In the genomic region with DNA sequence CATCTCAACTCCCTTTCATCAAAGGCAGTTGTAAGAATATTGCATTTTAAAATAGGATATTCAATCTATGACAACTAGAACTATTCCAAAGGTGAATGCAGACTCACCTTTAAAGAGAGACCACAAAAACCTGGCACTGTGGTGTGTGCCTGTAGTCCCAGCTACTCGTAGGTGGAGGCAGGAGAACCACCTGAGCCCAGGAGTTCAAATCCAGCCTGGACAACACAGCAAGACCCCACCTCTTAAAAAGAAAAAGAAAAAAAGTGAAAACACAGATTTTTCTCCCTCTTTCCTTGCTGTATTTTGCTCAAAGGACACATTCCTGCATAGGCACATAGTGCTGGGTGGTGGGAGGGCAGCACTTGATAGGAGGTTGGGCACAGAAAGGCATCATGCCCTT, we compare ENCODE assay signal across 8 cellular contexts. TPM values are rescaled to one million over a fixed set of nuclear protein-coding genes. Genes with fewer than 3 reads are reported as not detected.
DNase-seq lines count a peak whose midpoint lies in the region; ATAC-seq, FAIRE-seq and TF ChIP-seq lines count a peak whose summit lies in the region.

No MANE protein-coding gene starts in this region.

- H3K27ac Mint-ChIP-seq in IgD-negative memory B cell: no peak overlapping the region
- no peak overlapping the region for H3K27ac Mint-ChIP-seq in central memory CD8-positive, alpha-beta T cell (ENCODE audit: low read depth)
- H3K27ac Mint-ChIP-seq in naive thymus-derived CD8-positive, alpha-beta T cell: peak overlapping the region in 2 of 10 donors; percentile 58 to 96

- peak overlapping the region; percentile 89 for H3K4me3 ChIP-seq in BE2C (ENCODE audit: low read depth, low read length)
- peak overlapping the region in 1 of 2 donors; percentile 77 for H3K4me3 ChIP-seq in testis

- no peak for FAIRE-seq in urothelium cell line (lab: Jason Lieb, UNC)

- no peaks in the 10 kb centered on the region for H3K27me3 ChIP-seq in BE2C
- H3K27me3 ChIP-seq in testis: no peaks in the 10 kb centered on the region

- no peak for TF ChIP-seq POLR2A in testis (IDR thresholded peaks at IDR 0.05)

- 38 to 43% methylated on average over 1 of the region's 1 CpG for WGBS in testis, 2 donors

- DNase-seq in BE2C: no peak
- DNase-seq in central memory CD8-positive, alpha-beta T cell (ENCODE audit: low spot score in 2 of 2): no peak
- DNase-seq in naive thymus-derived CD8-positive, alpha-beta T cell: no peak
- DNase-seq in urothelium cell line (ENCODE audit: low spot score): no peak
- no peak for DNase-seq in testis
- no peak for DNase-seq in HK-2 (ENCODE audit: unreplicated experiment)

- H3K9me3 ChIP-seq in BE2C (no peaks in the 10 kb centered on the region), testis (no peaks in the 10 kb centered on the region)

- H3K27ac ChIP-seq in testis: no peak overlapping the region

- H3K36me3 ChIP-seq in BE2C (peaks cover 5% of the 10 kb centered on the region), testis (ENCODE audit: low read depth, missing control alignments) (no peaks in the 10 kb centered on the region)

- ATAC-seq in central memory CD8-positive, alpha-beta T cell (replicated peaks; ENCODE audit: extremely low read depth, poor library complexity, severe bottlenecking): no peak
- no peak for ATAC-seq in naive thymus-derived CD8-positive, alpha-beta T cell
- ATAC-seq in GM21390 (IDR thresholded peaks at IDR 0.05; ENCODE audit: unreplicated experiment): no peak

- H3K4me1 Mint-ChIP-seq in IgD-negative memory B cell: peaks cover 14 to 22% (median 14%) of the 10 kb centered on the region in 3 donors
- peaks cover 28% of the 10 kb centered on the region for H3K4me1 Mint-ChIP-seq in central memory CD8-positive, alpha-beta T cell
- peaks cover 19 to 33% (median 25%) of the 10 kb centered on the region in 4 donors for H3K4me1 Mint-ChIP-seq in naive thymus-derived CD8-positive, alpha-beta T cell

- intact Hi-C loops in testis (cut with DNase I; ENCODE audit: low total_unique reads): no loop called here

- TF ChIP-seq CTCF in BE2C (IDR thresholded peaks at IDR 0.05; ENCODE audit: low read depth, low read length) (no peak), testis (IDR thresholded peaks at IDR 0.05) (no peak)

- H3K36me3 Mint-ChIP-seq in IgD-negative memory B cell: peaks cover 2% of the 10 kb centered on the region
- H3K36me3 Mint-ChIP-seq in central memory CD8-positive, alpha-beta T cell (ENCODE audit: insufficient read depth): peaks cover 15% of the 10 kb centered on the region
- H3K36me3 Mint-ChIP-seq in naive thymus-derived CD8-positive, alpha-beta T cell: peaks cover under 1 to 19% (median 12%) of the 10 kb centered on the region in 3 donors

- no peaks in the 10 kb centered on the region for H3K27me3 Mint-ChIP-seq in IgD-negative memory B cell
- no peaks in the 10 kb centered on the region for H3K27me3 Mint-ChIP-seq in central memory CD8-positive, alpha-beta T cell
- no peaks in the 10 kb centered on the region for H3K27me3 Mint-ChIP-seq in naive thymus-derived CD8-positive, alpha-beta T cell

- peak overlapping the region; percentile 91 to 100 (median 99) for H3K4me3 Mint-ChIP-seq in IgD-negative memory B cell
- peak overlapping the region; percentile 98 for H3K4me3 Mint-ChIP-seq in central memory CD8-positive, alpha-beta T cell
- H3K4me3 Mint-ChIP-seq in naive thymus-derived CD8-positive, alpha-beta T cell: peak overlapping the region; percentile 93 to 100 (median 99)

- no peaks in the 10 kb centered on the region for H3K4me1 ChIP-seq in BE2C
- H3K4me1 ChIP-seq in testis: peaks cover 4% of the 10 kb centered on the region

- POLR2A ChIA-PET in naive thymus-derived CD8-positive, alpha-beta T cell (lab: Charles Lee): interaction anchor here (2.9 kb wide), 1 partner anchor 37 kb away, joined by 10 read pairs; a partner anchor contains a TSS

- no peaks in the 10 kb centered on the region for H3K9me3 Mint-ChIP-seq in IgD-negative memory B cell
- no peaks in the 10 kb centered on the region for H3K9me3 Mint-ChIP-seq in central memory CD8-positive, alpha-beta T cell
- no peaks in the 10 kb centered on the region for H3K9me3 Mint-ChIP-seq in naive thymus-derived CD8-positive, alpha-beta T cell

RNA-seq across cellular contexts. Expression of a gene that starts 0.7 kb away (rescaled TPM):
- polyA plus RNA-seq in BE2C (2012; ENCODE audit: insufficient read depth, insufficient read length, low read depth): 58.8 TPM
- 48.8 TPM for polyA plus RNA-seq in IgD-negative memory B cell
- 10 to 100 TPM; 24.3 to 30.8 TPM for total RNA-seq in naive thymus-derived CD8-positive, alpha-beta T cell
- polyA plus RNA-seq in naive thymus-derived CD8-positive, alpha-beta T cell: 10 to 100 TPM; 48.5 to 61.4 (median 53.1) TPM
- total RNA-seq in testis: 10 to 100 TPM; 25.0 to 29.8 TPM
- 32.5 TPM for polyA plus RNA-seq in testis (ENCODE audit: insufficient read depth, low read depth, low replicate concordance)

RNA-seq across cellular contexts. Expression of a gene that starts 36.5 kb away (rescaled TPM):
- 29.3 TPM for polyA plus RNA-seq in BE2C (2012; ENCODE audit: insufficient read depth, insufficient read length, low read depth)
- 55.4 TPM for polyA plus RNA-seq in IgD-negative memory B cell
- total RNA-seq in naive thymus-derived CD8-positive, alpha-beta T cell: 10 to 100 TPM; 23.7 to 24.6 TPM
- polyA plus RNA-seq in naive thymus-derived CD8-positive, alpha-beta T cell: 10 to 100 TPM; 48.8 to 65.7 (median 54.9) TPM
- total RNA-seq in testis: 10 to 100 TPM; 29.3 to 29.7 TPM
- polyA plus RNA-seq in testis (ENCODE audit: insufficient read depth, low read depth, low replicate concordance): 44.6 TPM
